Comparison of ENCODE assay signal across 2 cellular contexts in the genomic region with DNA sequence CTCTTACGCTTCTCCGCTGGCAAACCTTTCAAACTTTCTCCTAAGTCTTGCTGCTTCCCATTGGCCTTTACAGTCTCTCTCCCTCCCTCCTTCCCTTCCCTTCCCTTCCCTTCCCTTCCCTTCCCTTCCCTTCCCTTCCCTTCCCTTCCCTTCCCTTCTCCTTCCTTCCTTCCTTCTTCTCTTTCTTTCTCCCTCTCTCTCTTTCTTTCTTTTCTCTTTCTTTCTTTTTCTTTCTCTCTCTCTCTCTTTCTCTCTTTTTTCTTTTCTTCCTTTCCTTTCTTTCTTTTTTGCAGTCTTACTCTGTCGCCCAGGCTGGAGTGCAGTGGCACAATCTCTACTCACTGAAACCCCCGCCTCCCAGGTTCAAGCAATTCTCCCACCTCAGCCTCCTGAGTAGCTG. TPM values are rescaled to one million over a fixed set of nuclear protein-coding genes. Genes with fewer than 3 reads are reported as not detected.
"Had no signal": no experiment of that assay in that cellular context is flagged by ENCODE, and none has a peak within 500 bp of the region (broad histone marks: within the 10 kb centered on the region; RNA-seq: fewer than 3 reads in every experiment).

No MANE protein-coding gene starts in this region.

RNA-seq across cellular contexts. Expression of a gene that starts 24.7 kb away (rescaled TPM):
- total RNA-seq: SJCRH30, SJSA1 had no signal
